ENCODE assay signal across 19 cellular contexts in the genomic region with DNA sequence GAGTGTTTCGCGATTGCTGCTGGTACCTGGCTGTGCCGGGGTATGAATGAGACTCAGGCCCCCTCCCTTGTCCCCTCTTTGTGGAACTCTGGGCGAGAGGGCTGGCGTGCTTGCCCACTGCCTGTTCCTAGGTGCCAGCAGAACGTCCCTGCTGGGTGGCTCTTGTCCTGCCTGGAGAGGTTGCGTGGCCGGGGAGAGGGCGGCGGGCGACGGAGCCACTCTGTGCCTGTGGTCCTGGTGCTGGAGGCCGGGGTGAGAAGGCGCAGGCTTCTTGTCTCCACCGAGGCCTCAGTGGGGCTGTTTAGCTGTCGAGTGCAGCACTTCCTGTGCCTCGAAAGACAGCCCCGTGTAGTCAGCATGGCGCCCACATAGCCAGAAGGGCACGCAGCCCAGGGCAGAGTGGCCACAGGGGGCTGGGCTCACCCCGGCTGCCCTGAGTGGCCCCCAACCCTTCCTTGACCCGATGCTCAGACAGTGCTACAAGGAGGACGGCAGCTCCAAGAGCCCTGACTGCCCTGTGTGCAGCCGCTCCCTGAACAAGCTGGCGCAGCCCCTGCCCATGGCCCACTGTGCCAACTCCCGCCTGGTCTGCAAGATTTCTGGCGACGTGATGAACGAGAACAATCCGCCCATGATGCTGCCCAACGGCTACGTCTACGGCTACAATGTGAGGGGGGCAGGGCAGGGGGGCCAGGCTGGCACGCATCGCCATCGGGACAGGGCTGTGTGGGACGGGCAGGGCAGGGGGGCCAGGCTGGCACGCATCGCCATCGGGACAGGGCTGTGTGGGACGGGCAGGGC. TPM values are rescaled to one million over a fixed set of nuclear protein-coding genes. Genes with fewer than 3 reads are reported as not detected.
A peak's percentile ranks its signal among the peaks of the same experiment; 100 is the strongest.
DNase-seq lines count a peak whose midpoint lies in the region; ATAC-seq, FAIRE-seq and TF ChIP-seq lines count a peak whose summit lies in the region.
"Had no signal": no experiment of that assay in that cellular context is flagged by ENCODE, and none has a peak within 500 bp of the region (broad histone marks: within the 10 kb centered on the region; RNA-seq: fewer than 3 reads in every experiment).

No MANE protein-coding gene starts in this region.

- no peak overlapping the region for H3K18ac ChIP-seq in H1 (ENCODE audit: extremely low read depth, low read length)

- no peak overlapping the region for H2BK20ac ChIP-seq in H1 (ENCODE audit: low read length)

- H2AK5ac ChIP-seq in H1 (ENCODE audit: low read depth, low read length), result no peak overlapping the region

- no peak overlapping the region for H3K4ac ChIP-seq in H1 (replicated peaks; ENCODE audit: insufficient read length, low read depth, low read length)

- H3K14ac ChIP-seq in H1 (ENCODE audit: insufficient read length), result no peak overlapping the region

- intact Hi-C loops in spleen (cut with DNase I; ENCODE audit: low total_unique reads), result no loop called here
- intact Hi-C loops in left colon (cut with DNase I, micrococcal nuclease), result no loop called here

- H2BK15ac ChIP-seq in H1 (ENCODE audit: low read length), result no peak overlapping the region

- H3K27me3 ChIP-seq in H1 (replicated peaks in 1 of 4; ENCODE audit: control insufficient read depth in 3 of 4, extremely low read depth in 1 of 4, insufficient read depth in 3 of 4, low read length in 3 of 4), result no peaks in the 10 kb centered on the region
- no peaks in the 10 kb centered on the region for H3K27me3 ChIP-seq in spleen (replicated peaks in 1 of 7)
- H3K27me3 ChIP-seq: esophagus muscularis mucosa, heart right ventricle had no signal

- H3K36me3 ChIP-seq in H1 (ENCODE audit: control insufficient read depth in 2 of 4, insufficient read depth in 4 of 4, low read length in 3 of 4) (peaks cover 10 to 58% (median 44%) of the 10 kb centered on the region in 4 experiments), spleen (peaks cover 0 to 78% (median 67%) of the 10 kb centered on the region in 6 donors)

- H4K8ac ChIP-seq in H1 (ENCODE audit: extremely low read depth, insufficient read depth, low read length), result peak overlapping the region; percentile 79

- no peak for TF ChIP-seq CTCF in H1 (IDR thresholded peaks at IDR 0.05; ENCODE audit: control extremely low read depth in 1 of 3, insufficient read depth in 1 of 3, low read depth in 1 of 3, low read length in 3 of 3)
- no peak for TF ChIP-seq CTCF in spleen (IDR thresholded peaks at IDR 0.05 in 8 of 11, conservative IDR thresholded peaks at IDR 0.05 in 3 of 11)

- TF ChIP-seq RAD21 in H1 (IDR thresholded peaks at IDR 0.05 in 1 of 2, conservative IDR thresholded peaks at IDR 0.05 in 1 of 2; ENCODE audit: low read depth in 2 of 2, low read length in 2 of 2), result no peak

- peaks cover 79% of the 10 kb centered on the region for H3K36me3 Mint-ChIP-seq in activated T-cell treated with anti-CD3 and anti-CD28 coated beads, Interleukin-2, amount 50 U/mL, for 24 hours (ENCODE audit: low read depth)
- H3K36me3 Mint-ChIP-seq in T-cell, result peaks cover 44% of the 10 kb centered on the region

- FAIRE-seq in H1 (lab: Jason Lieb, UNC), result no peak
- FAIRE-seq: GM12891, TTC549 had no signal

- H3K27ac ChIP-seq in H1 (ENCODE audit: low read depth, low read length) (no peak overlapping the region), spleen (peak overlapping the region in 2 of 8 donors; percentile 80 to 83)
- H3K27ac ChIP-seq: coronary artery, esophagus muscularis mucosa had no signal

- peaks cover 3% of the 10 kb centered on the region for H3K9me3 Mint-ChIP-seq in activated T-cell treated with anti-CD3 and anti-CD28 coated beads, Interleukin-2, amount 50 U/mL, for 24 hours
- H3K9me3 Mint-ChIP-seq in T-cell, result no peaks in the 10 kb centered on the region

- no peak for TF ChIP-seq EP300 in H1 (IDR thresholded peaks at IDR 0.05; ENCODE audit: borderline replicate concordance in 1 of 2, low read depth in 2 of 2, low read length in 2 of 2)

- peak overlapping the region; percentile 95 for H3K27ac Mint-ChIP-seq in activated T-cell treated with anti-CD3 and anti-CD28 coated beads, Interleukin-2, amount 50 U/mL, for 24 hours
- peak overlapping the region; percentile 87 to 92 for H3K27ac Mint-ChIP-seq in T-cell

- no peak for DNase-seq in activated T-cell treated with anti-CD3 and anti-CD28 coated beads, Interleukin-2, amount 50 U/mL, for 24 hours
- DNase-seq in activated T-cell treated with anti-CD3 and anti-CD28 coated beads, Interleukin-2, amount 50 U/mL, for 48 hours, result no peak
- DNase-seq in T-cell (no peak), H1 (ENCODE audit: low read depth in 1 of 2, low spot score in 2 of 2) (no peak), spleen (peak; percentile 66), left colon (no peak)
- DNase-seq in stimulated activated CD8-positive, alpha-beta memory T cell treated with anti-CD3 and anti-CD28 coated beads, Interleukin-4, amount 100 ng/mL, for 48 hours, result no peak
- DNase-seq: COR-L47; heart right ventricle; KBM-7; NCI-H1105 treated with DMSO at 0.1 percent for 48 hours; NCI-H2227 treated with DMSO at 0.1 percent for 48 hours; NK-92 treated with Interleukin-12 subunit alpha and Interleukin-12 subunit beta, amount 100 ng/mL, for 24 hours; SHP77 treated with DMSO at 0.1 percent for 48 hours had no signal

- H3K9me3 ChIP-seq in H1 (ENCODE audit: insufficient read depth in 2 of 2, low read depth in 1 of 2, low read length in 1 of 2) (no peaks in the 10 kb centered on the region), spleen (no peaks in the 10 kb centered on the region)
- H3K9me3 ChIP-seq: esophagus muscularis mucosa had no signal

- H3K9ac ChIP-seq in H1 (replicated peaks in 1 of 4; ENCODE audit: extremely low read depth in 1 of 4, low read depth in 3 of 4, low read length in 3 of 4), result no peak overlapping the region

- H3K27me3 Mint-ChIP-seq in activated T-cell treated with anti-CD3 and anti-CD28 coated beads, Interleukin-2, amount 50 U/mL, for 24 hours, result no peaks in the 10 kb centered on the region
- no peaks in the 10 kb centered on the region for H3K27me3 Mint-ChIP-seq in T-cell

- H2BK12ac ChIP-seq in H1 (ENCODE audit: low read depth, low read length), result no peak overlapping the region

- CTCF ChIA-PET in T-cell (lab: Charles Lee) (no interaction called here), H1 (lab: Charles Lee; ENCODE audit: partially characterized antibody) (no interaction called here)

- H3K56ac ChIP-seq in H1 (replicated peaks; ENCODE audit: insufficient read length, low read depth, low read length), result no peak overlapping the region

- TF ChIP-seq POLR2A in H1 (IDR thresholded peaks at IDR 0.05; ENCODE audit: control extremely low read depth in 1 of 2, low read depth in 2 of 2, low read length in 2 of 2) (no peak), spleen (IDR thresholded peaks at IDR 0.05) (no peak)

- no peaks in the 10 kb centered on the region for H3K23me2 ChIP-seq in H1 (ENCODE audit: low read depth, low read length)

- H3K4me2 ChIP-seq in H1 (ENCODE audit: insufficient read depth in 1 of 2, low read depth in 2 of 2, low read length in 2 of 2), result no peak overlapping the region

- peak in 1 of 4 experiments; percentile 2 for ATAC-seq in T-cell (replicated peaks in 1 of 4)
- ATAC-seq in left colon, result no peak
- ATAC-seq in GM18519 (IDR thresholded peaks at IDR 0.05; ENCODE audit: low FRiP score, unreplicated experiment), result no peak

- H3K4me3 ChIP-seq in H1 (ENCODE audit: extremely low read depth in 1 of 4, insufficient read depth in 2 of 4, low read depth in 3 of 4, low read length in 4 of 4) (no peak overlapping the region), spleen (no peak overlapping the region)
- H3K4me3 ChIP-seq: coronary artery, esophagus muscularis mucosa, heart right ventricle had no signal

- no peak overlapping the region for H4K91ac ChIP-seq in H1 (replicated peaks; ENCODE audit: insufficient read length, low read length)

- peaks cover 53% of the 10 kb centered on the region for H3K4me1 Mint-ChIP-seq in activated T-cell treated with anti-CD3 and anti-CD28 coated beads, Interleukin-2, amount 50 U/mL, for 24 hours (ENCODE audit: low read depth)
- H3K4me1 Mint-ChIP-seq in T-cell, result peaks cover 0 to 27% (median 19%) of the 10 kb centered on the region in 3 donors

- no peak overlapping the region for H3K23ac ChIP-seq in H1 (ENCODE audit: insufficient read length)

- no peak overlapping the region for H2BK120ac ChIP-seq in H1 (replicated peaks; ENCODE audit: low read depth, low read length)

- no peaks in the 10 kb centered on the region; the same call in 1 of the 2 replicates for H3K79me1 ChIP-seq in H1 (ENCODE audit: low read depth, low read length)

- H2BK5ac ChIP-seq in H1 (ENCODE audit: low read depth, low read length), result no peak overlapping the region

- POLR2A ChIA-PET in T-cell (lab: Charles Lee) (no interaction called here), H1 (lab: Charles Lee; ENCODE audit: partially characterized antibody) (no interaction called here)

- H4K5ac ChIP-seq in H1 (ENCODE audit: insufficient read length, low read depth, low read length), result no peak overlapping the region

- peaks cover 5 to 19% of the 10 kb centered on the region in 2 experiments for H4K20me1 ChIP-seq in H1 (replicated peaks in 1 of 2; ENCODE audit: control insufficient read depth in 1 of 2, insufficient read depth in 2 of 2, low read length in 2 of 2)

- H2AFZ ChIP-seq in H1 (ENCODE audit: low read length), result no peak overlapping the region

- no peaks in the 10 kb centered on the region for H3K79me2 ChIP-seq in H1 (ENCODE audit: control insufficient read depth in 1 of 2, insufficient read depth in 2 of 2, low read length in 2 of 2)

- H3K4me1 ChIP-seq in H1 (replicated peaks in 1 of 4; ENCODE audit: control insufficient read depth in 3 of 4, insufficient read depth in 4 of 4, low read length in 3 of 4) (no peaks in the 10 kb centered on the region), spleen (peaks cover 0 to 13% (median 0%) of the 10 kb centered on the region in 6 donors)
- H3K4me1 ChIP-seq: esophagus muscularis mucosa had no signal

- H3K4me3 Mint-ChIP-seq in activated T-cell treated with anti-CD3 and anti-CD28 coated beads, Interleukin-2, amount 50 U/mL, for 24 hours, result no peak overlapping the region
- H3K4me3 Mint-ChIP-seq in T-cell, result no peak overlapping the region

- WGBS in H1 (ENCODE audit: extremely low coverage in 1 of 2, insufficient coverage in 1 of 2, insufficient read length in 1 of 2, insufficient replicate concordance in 2 of 2, low coverage in 1 of 2, low lambda C conversion rate in 2 of 2, missing lambda C conversion rate in 1 of 2), 2 experiments, result 91% methylated on average over 32 of the region's 41 CpGs; no CpG with 5 or more reads in 1 of the 2 experiments
- 95 to 99% (median 97%) methylated on average over 16 to 41 of the region's 41 CpGs for WGBS in spleen, 5 donors

RNA-seq across cellular contexts. Expression of a gene that starts 8.9 kb away (rescaled TPM):
- total RNA-seq in T-cell (10 to 100 TPM; 39.9 to 53.7 (median 42.7) TPM), spleen (10 to 100 TPM; 23.9 to 54.0 (median 37.1) TPM), left colon (10 to 100 TPM; 26.7 to 33.1 TPM)
- total RNA-seq in H1 (2021; fragmentation: NEBNext Ultra II Directional; extraction: Animal tissue kit (Norgen Biotek cat#: 25700)), result 19.0 and 19.4 TPM in 2 replicates
- polyA plus RNA-seq in H1 (2011; rRNA removed) (14.5 and 21.1 TPM in 2 replicates), spleen (10 to 100 TPM in 2 of 3 donors, 1 to 10 TPM in 1; 3.0 to 15.5 (median 10.3) TPM)
- polyA plus RNA-seq in H1 (2011; cell fraction: cytosol; rRNA removed), result 14.8 TPM
- 106 TPM for polyA plus RNA-seq in H1 (2011; cell fraction: nucleus; rRNA removed)
- polyA plus RNA-seq in H1 (2012, experiment 1 of 2), result 17.0 to 21.8 TPM (median 19.1 TPM) in 4 replicates
- polyA plus RNA-seq in H1 (2012, experiment 2 of 2), result 2.3 TPM
- polyA plus RNA-seq in H1 (2013, experiment 1 of 2), result 9.4 TPM
- 8.0 TPM for polyA plus RNA-seq in H1 (2013, experiment 2 of 2)
- 7.8 and 8.3 TPM in 2 replicates for polyA minus RNA-seq in H1 (2011; rRNA and poly(A)+ RNA removed)
- polyA minus RNA-seq in H1 (2011; cell fraction: cytosol; rRNA and poly(A)+ RNA removed), result 13.4 TPM
- 25.9 TPM for polyA minus RNA-seq in H1 (2011; cell fraction: nucleus; rRNA and poly(A)+ RNA removed)

RNA-seq across cellular contexts. Expression of a gene that starts 48.5 kb away (rescaled TPM):
- total RNA-seq in T-cell (100 to 1,000 TPM in 2 of 5 donors, 10 to 100 TPM in 3; 62.3 to 114 (median 87.2) TPM), spleen (100 to 1,000 TPM in 1 of 7 donors, 10 to 100 TPM in 6; 64.3 to 112 (median 85.6) TPM), left colon (100 to 1,000 TPM in 1 of 2 donors, 10 to 100 TPM in 1; 88.7 to 101 TPM)
- 75.3 and 75.8 TPM in 2 replicates for total RNA-seq in H1 (2021; fragmentation: NEBNext Ultra II Directional; extraction: Animal tissue kit (Norgen Biotek cat#: 25700))
- polyA plus RNA-seq in H1 (2011; rRNA removed) (133 and 166 TPM in 2 replicates), spleen (10 to 100 TPM; 46.6 to 76.5 (median 58.8) TPM)
- polyA plus RNA-seq in H1 (2011; cell fraction: cytosol; rRNA removed), result 136 TPM
- polyA plus RNA-seq in H1 (2011; cell fraction: nucleus; rRNA removed), result 178 TPM
- polyA plus RNA-seq in H1 (2012, experiment 1 of 2), result 65.1 to 86.6 TPM (median 84.3 TPM) in 4 replicates
- 68.5 TPM for polyA plus RNA-seq in H1 (2012, experiment 2 of 2)
- 51.3 TPM for polyA plus RNA-seq in H1 (2013, experiment 1 of 2)
- polyA plus RNA-seq in H1 (2013, experiment 2 of 2), result 48.3 TPM
- 55.7 and 65.9 TPM in 2 replicates for polyA minus RNA-seq in H1 (2011; rRNA and poly(A)+ RNA removed)
- polyA minus RNA-seq in H1 (2011; cell fraction: cytosol; rRNA and poly(A)+ RNA removed), result 67.3 TPM
- polyA minus RNA-seq in H1 (2011; cell fraction: nucleus; rRNA and poly(A)+ RNA removed), result 68.6 TPM
